Comparison of ENCODE assay signal across 8 cellular contexts in genomic region chr11:45848654-45849081, GRCh38. TPM values are rescaled to one million over a fixed set of nuclear protein-coding genes. Genes with fewer than 3 reads are reported as not detected.
DNase-seq lines count a peak whose midpoint lies in the region; ATAC-seq and TF ChIP-seq lines count a peak whose summit lies in the region.

No MANE protein-coding gene starts in this region.

- peak overlapping the region; percentile 92 to 97; a peak in 3 of 4 replicates for H3K4me3 ChIP-seq in SK-N-SH (ENCODE audit: low read depth in 2 of 2, low read length in 1 of 2)
- H3K4me3 ChIP-seq in stomach smooth muscle (ENCODE audit: low read length in 2 of 2): peak overlapping the region; percentile 91 to 98

- H3K27me3 ChIP-seq in SK-N-SH (ENCODE audit: insufficient read depth) (no peaks in the 10 kb centered on the region), layer of hippocampus (ENCODE audit: control insufficient read depth, insufficient read depth, low read length) (no peaks in the 10 kb centered on the region), stomach smooth muscle (ENCODE audit: control insufficient read depth in 1 of 2, insufficient read depth in 2 of 2, low read length in 2 of 2) (no peaks in the 10 kb centered on the region)

- H3K9ac ChIP-seq in SK-N-SH: peak overlapping the region; percentile 94; the same call in 1 of the 2 replicates
- H3K9ac ChIP-seq in stomach smooth muscle (ENCODE audit: low read length in 2 of 2): peak overlapping the region; percentile 95 to 98

- no peaks in the 10 kb centered on the region for H3K9me3 Mint-ChIP-seq in activated T-helper 17 cell treated with anti-CD3 and anti-CD28 coated beads, Interleukin-2, amount 50 U/mL, for 72 hours

- peak overlapping the region; percentile 82 for H3K4me3 Mint-ChIP-seq in activated T-helper 17 cell treated with anti-CD3 and anti-CD28 coated beads, Interleukin-2, amount 50 U/mL, for 72 hours

- peaks cover 61% of the 10 kb centered on the region for H3K79me2 ChIP-seq in SK-N-SH (ENCODE audit: insufficient read depth)

- no peak overlapping the region for H3K27ac Mint-ChIP-seq in activated T-helper 17 cell treated with anti-CD3 and anti-CD28 coated beads, Interleukin-2, amount 50 U/mL, for 72 hours

- DNase-seq in SK-N-SH (no peak), HK-2 (ENCODE audit: unreplicated experiment) (no peak)
- DNase-seq in stimulated activated naive CD4-positive, alpha-beta T cell (lab: John Stamatoyannopoulos, UW): no peak

- no peaks in the 10 kb centered on the region for H3F3A ChIP-seq in SK-N-SH (replicated peaks; ENCODE audit: insufficient read depth)

- peaks cover 10% of the 10 kb centered on the region for H3K36me3 Mint-ChIP-seq in activated T-helper 17 cell treated with anti-CD3 and anti-CD28 coated beads, Interleukin-2, amount 50 U/mL, for 72 hours (ENCODE audit: low read depth)

- no peaks in the 10 kb centered on the region for H3K27me3 Mint-ChIP-seq in activated T-helper 17 cell treated with anti-CD3 and anti-CD28 coated beads, Interleukin-2, amount 50 U/mL, for 72 hours

- CTCF ChIA-PET in SK-N-SH (lab: Yijun Ruan, JAX): interaction anchor here (0.7 to 1.0 kb wide), 2 partner anchors 11 to 24 kb away, joined by 3 to 5 read pairs; no protein-coding TSS in a partner anchor

- no peak overlapping the region for H2AFZ ChIP-seq in SK-N-SH (ENCODE audit: low read depth)

- H4K20me1 ChIP-seq in SK-N-SH (ENCODE audit: insufficient read depth): peaks cover 43% of the 10 kb centered on the region

- TF ChIP-seq CTCF in SK-N-SH (IDR thresholded peaks at IDR 0.05): no peak

- TF ChIP-seq RAD21 in SK-N-SH (IDR thresholded peaks at IDR 0.05; ENCODE audit: low read length): no peak

- 79% methylated on average over 8 of the region's 8 CpGs for WGBS in SK-N-SH (ENCODE audit: low lambda C conversion rate)

- H3K4me1 Mint-ChIP-seq in activated T-helper 17 cell treated with anti-CD3 and anti-CD28 coated beads, Interleukin-2, amount 50 U/mL, for 72 hours: peaks cover 16% of the 10 kb centered on the region

- H3K36me3 ChIP-seq in SK-N-SH (replicated peaks in 1 of 2; ENCODE audit: control insufficient read depth in 1 of 2, insufficient read depth in 2 of 2, low read length in 1 of 2) (no peaks in the 10 kb centered on the region), stomach smooth muscle (ENCODE audit: control insufficient read depth in 2 of 2, insufficient read depth in 2 of 2, low read length in 2 of 2) (no peaks in the 10 kb centered on the region)

- H3K4me1 ChIP-seq in SK-N-SH (ENCODE audit: control insufficient read depth in 1 of 2, insufficient read depth in 2 of 2, low read depth in 1 of 2, low read length in 1 of 2) (peaks cover 11 to 20% of the 10 kb centered on the region in 2 experiments), stomach smooth muscle (ENCODE audit: control insufficient read depth, insufficient read depth, low read length) (peaks cover 51% of the 10 kb centered on the region)

- H3K27ac ChIP-seq in SK-N-SH (ENCODE audit: low read depth in 2 of 2, low read length in 1 of 2) (no peak overlapping the region), layer of hippocampus (ENCODE audit: low read depth, low read length) (peak overlapping the region; percentile 4), stomach smooth muscle (ENCODE audit: low read length) (peak overlapping the region; percentile 98)

- POLR2A ChIA-PET in SK-N-SH (lab: Yijun Ruan, JAX): no interaction called here

- peak overlapping the region; percentile 92 for H3K4me2 ChIP-seq in SK-N-SH

- H3K9me2 ChIP-seq in SK-N-SH: no peaks in the 10 kb centered on the region

- H3K9me3 ChIP-seq in SK-N-SH (no peaks in the 10 kb centered on the region), stomach smooth muscle (ENCODE audit: control insufficient read depth in 2 of 2, low read length in 2 of 2) (no peaks in the 10 kb centered on the region)

- ATAC-seq in SK-N-SH treated with all-trans-retinoic acid at 6 μM for 48 hours: no peak
- ATAC-seq in activated T-helper 17 cell treated with anti-CD3 and anti-CD28 coated beads, Interleukin-2, amount 50 U/mL, for 72 hours (replicated peaks): no peak
- ATAC-seq in HG02610 (IDR thresholded peaks at IDR 0.05; ENCODE audit: unreplicated experiment): no peak

- no peak for TF ChIP-seq EP300 in SK-N-SH (IDR thresholded peaks at IDR 0.05; ENCODE audit: borderline replicate concordance in 1 of 2, low read depth in 1 of 2, low read length in 1 of 2)

TF ChIP-seq in SK-N-SH, 30 proteins besides CTCF, POLR2A, EP300 and RAD21 (continues in another document):
- TF ChIP-seq RFX5 (IDR thresholded peaks at IDR 0.05; ENCODE audit: low read length) (no peak), GABPA (IDR thresholded peaks at IDR 0.05; ENCODE audit: low read depth) (no peak), NRF1 (IDR thresholded peaks at IDR 0.05; ENCODE audit: low read depth, low read length) (no peak), MEF2A (IDR thresholded peaks at IDR 0.05; ENCODE audit: borderline replicate concordance, low read depth) (no peak), ZBTB33 (IDR thresholded peaks at IDR 0.05; ENCODE audit: borderline replicate concordance, low read depth) (no peak), JUND (IDR thresholded peaks at IDR 0.05) (no peak)

TF ChIP-seq in SK-N-SH treated with all-trans-retinoic acid at 6 μM for 48 hours, 23 proteins besides CTCF, POLR2A, EP300 and RAD21:
- TF ChIP-seq ZFP30 (CRISPR knock-in tag; IDR thresholded peaks at IDR 0.05) (no peak), ARNTL (CRISPR knock-in tag; IDR thresholded peaks at IDR 0.05; ENCODE audit: borderline replicate concordance, low read depth) (no peak), ZNF565 (CRISPR knock-in tag; conservative IDR thresholded peaks at IDR 0.05; ENCODE audit: low read depth) (no peak)

RNA-seq across cellular contexts. Expression of gene CRY2, which starts 1.4 kb away (rescaled TPM):
- 6.7 and 9.1 TPM in 2 replicates for polyA plus RNA-seq in SK-N-SH (2012; rRNA removed)
- polyA plus RNA-seq in SK-N-SH (2012; cell fraction: cytosol; rRNA removed): 2.8 and 3.7 TPM in 2 replicates
- 28.1 and 30.4 TPM in 2 replicates for polyA plus RNA-seq in SK-N-SH (2012; cell fraction: nucleus; rRNA removed)
- 10 to 100 TPM; 12.3 to 25.4 TPM for total RNA-seq in activated T-helper 17 cell treated with anti-CD3 and anti-CD28 coated beads, Interleukin-2, amount 50 U/mL, for 72 hours

RNA-seq across cellular contexts. Expression of gene MAPK8IP1, which starts 36.8 kb away (rescaled TPM):
- polyA plus RNA-seq in SK-N-SH (2012; rRNA removed): 11.0 and 12.5 TPM in 2 replicates
- 6.0 and 9.8 TPM in 2 replicates for polyA plus RNA-seq in SK-N-SH (2012; cell fraction: cytosol; rRNA removed)
- polyA plus RNA-seq in SK-N-SH (2012; cell fraction: nucleus; rRNA removed): 21.1 and 22.5 TPM in 2 replicates
- total RNA-seq in activated T-helper 17 cell treated with anti-CD3 and anti-CD28 coated beads, Interleukin-2, amount 50 U/mL, for 72 hours: under 1 TPM; 0.65 to 0.93 TPM

RNA-seq across cellular contexts. Expression of gene SLC35C1, which starts 43.7 kb away (rescaled TPM):
- 6.2 and 6.5 TPM in 2 replicates for polyA plus RNA-seq in SK-N-SH (2012; rRNA removed)
- polyA plus RNA-seq in SK-N-SH (2012; cell fraction: cytosol; rRNA removed): 4.0 and 6.1 TPM in 2 replicates
- 5.0 and 6.0 TPM in 2 replicates for polyA plus RNA-seq in SK-N-SH (2012; cell fraction: nucleus; rRNA removed)
- 10 to 100 TPM in 1 of 2 donors, 1 to 10 TPM in 1; 8.7 to 18.9 TPM for total RNA-seq in activated T-helper 17 cell treated with anti-CD3 and anti-CD28 coated beads, Interleukin-2, amount 50 U/mL, for 72 hours

RNA-seq across cellular contexts. Expression of gene FREY1, which starts 58.4 kb away (rescaled TPM):
- 0.30 and 0.49 TPM in 2 replicates for polyA plus RNA-seq in SK-N-SH (2012; rRNA removed)
- 0.14 TPM in 1 of 2 replicates, not detected in the other for polyA plus RNA-seq in SK-N-SH (2012; cell fraction: cytosol; rRNA removed)
- 0.89 and 1.3 TPM in 2 replicates for polyA plus RNA-seq in SK-N-SH (2012; cell fraction: nucleus; rRNA removed)
- total RNA-seq in activated T-helper 17 cell treated with anti-CD3 and anti-CD28 coated beads, Interleukin-2, amount 50 U/mL, for 72 hours: 1 to 10 TPM; 1.8 to 2.7 TPM

Comparison
In these comparisons a context has a peak if more than half of its experiments do, and no peak if none do; other contexts are left out.
1. H3K27ac ChIP-seq: peak in layer of hippocampus (single experiment) and stomach smooth muscle (single experiment); none in SK-N-SH (0 of 2).